8 cellular contexts compared by ENCODE assay signal in genomic region chr12:116276433-116277216, GRCh38. TPM values are rescaled to one million over a fixed set of nuclear protein-coding genes. Genes with fewer than 3 reads are reported as not detected.
DNase-seq lines count a peak whose midpoint lies in the region; ATAC-seq and TF ChIP-seq lines count a peak whose summit lies in the region.

No MANE protein-coding gene starts in this region.

- H3K4me3 ChIP-seq in H7 (ENCODE audit: insufficient read depth, low read depth, low read length) (peak overlapping the region; percentile 83), MG63 (peak overlapping the region; percentile 79), vagina (peak overlapping the region; percentile 71 to 77)

- DNase-seq in Daoy (ENCODE audit: low read depth), result peak; percentile 73
- peak; percentile 85 for DNase-seq in H7
- DNase-seq in MG63, result peak; percentile 71
- DNase-seq in T-helper 1 cell, result peak; percentile 36 to 67 (median 64)
- DNase-seq in amniotic epithelial cell (ENCODE audit: low read depth), result peak; percentile 67
- DNase-seq in left cardiac atrium, result peak; percentile 77
- peak; percentile 38 to 90 (median 50) for DNase-seq in posterior cingulate gyrus
- no peak for DNase-seq in vagina (ENCODE audit: extremely low spot score in 2 of 2)

- H3K27ac ChIP-seq in vagina, result peak overlapping the region; percentile 91

- H3K4me1 ChIP-seq in vagina, result peaks cover 45% of the 10 kb centered on the region

- peak; percentile 19 to 52 for ATAC-seq in left cardiac atrium

- H3K36me3 ChIP-seq in H7 (replicated peaks; ENCODE audit: control insufficient read depth, insufficient read depth, low read length) (no peaks in the 10 kb centered on the region), MG63 (no peaks in the 10 kb centered on the region), vagina (no peaks in the 10 kb centered on the region)

- no peaks in the 10 kb centered on the region for H3K27me3 ChIP-seq in H7 (ENCODE audit: control insufficient read depth, insufficient read depth, low read length)
- H3K27me3 ChIP-seq in MG63, result no peaks in the 10 kb centered on the region
- H3K27me3 ChIP-seq in vagina, result no peaks in the 10 kb centered on the region

- H3K9me3 ChIP-seq in MG63 (no peaks in the 10 kb centered on the region), vagina (no peaks in the 10 kb centered on the region)

- intact Hi-C loops in left cardiac atrium (cut with DNase I) (loop anchor here (5.0 to 10.0 kb wide), 3 partner anchors 228 to 328 kb away; no protein-coding TSS in a partner anchor), posterior cingulate gyrus (cut with DNase I) (loop anchor here (5.0 to 10.0 kb wide), 4 partner anchors 39 to 428 kb away; no protein-coding TSS in a partner anchor), vagina (cut with DNase I) (loop anchor here (1.0 to 10.0 kb wide), 2 partner anchors 128 to 323 kb away; no protein-coding TSS in a partner anchor)

- TF ChIP-seq CTCF in vagina (IDR thresholded peaks at IDR 0.05), result no peak

- peak in 1 of 2 donors; percentile 23 for TF ChIP-seq POLR2A in vagina (IDR thresholded peaks at IDR 0.05)

RNA-seq across cellular contexts. Expression of gene MED13L, which starts 0.9 kb away (rescaled TPM):
- 31.6 and 36.2 TPM in 2 replicates for total RNA-seq in Daoy (2014; rRNA removed; shearing (Covaris generic))
- 39.7 and 49.3 TPM in 2 replicates for total RNA-seq in H7 (2014; rRNA removed; shearing (Covaris generic))
- 11.9 and 16.1 TPM in 2 replicates for total RNA-seq in MG63 (2014; rRNA removed; shearing (Covaris generic); ENCODE audit: low replicate concordance)
- total RNA-seq in left cardiac atrium (10 to 100 TPM; 66.0 to 68.3 TPM), vagina (161 TPM)

Comparison
In these comparisons a context has a peak if more than half of its experiments do, and no peak if none do; other contexts are left out.
1. DNase-seq: peak in Daoy (single experiment), H7 (single experiment), MG63 (single experiment), T-helper 1 cell (5 of 5), amniotic epithelial cell (single experiment), left cardiac atrium (single experiment) and posterior cingulate gyrus (10 of 10); none in vagina (0 of 2).
2. Peak in every context shown above with its lines, with median percentiles within 50 percentile points of each other: H3K4me3 ChIP-seq.